16 cellular contexts compared by ENCODE assay signal in the genomic region with DNA sequence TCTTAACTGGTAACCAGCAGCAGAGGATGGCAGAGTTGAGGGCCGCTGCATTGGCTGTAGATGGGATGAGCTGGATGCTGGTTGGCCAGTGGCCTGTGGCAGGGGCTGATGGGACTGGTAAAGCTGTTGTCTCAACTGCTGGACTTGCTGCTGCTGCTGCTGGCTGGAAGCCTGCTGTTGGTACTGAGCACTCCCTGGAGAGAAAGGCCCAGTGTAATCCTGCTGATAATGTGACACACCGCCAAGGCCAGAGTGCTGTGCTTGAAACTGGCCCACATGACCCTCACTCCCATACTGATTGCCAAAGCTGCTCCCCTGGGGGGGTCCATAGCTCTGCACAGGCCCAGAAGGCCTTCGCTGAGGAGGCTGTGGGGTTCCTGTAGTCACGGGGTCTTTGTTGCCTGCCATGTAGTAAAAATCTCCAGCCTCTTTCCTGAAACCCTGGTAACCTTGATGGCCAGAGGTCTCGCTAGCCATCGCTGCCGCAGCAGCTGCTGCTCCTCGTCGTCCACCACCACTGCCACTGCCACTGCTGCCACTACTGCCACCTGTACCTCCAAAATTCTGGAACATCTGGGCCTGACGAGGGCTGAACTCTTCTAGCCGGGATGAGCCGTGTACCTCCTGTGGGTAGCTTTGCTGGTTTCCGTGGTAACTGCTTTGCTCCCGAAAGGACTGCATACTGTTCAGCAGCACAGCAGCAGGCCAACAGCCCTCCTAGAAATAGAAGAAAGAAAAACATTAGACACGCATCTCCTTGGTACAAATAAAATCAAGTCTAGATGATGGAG. TPM values are rescaled to one million over a fixed set of nuclear protein-coding genes. Genes with fewer than 3 reads are reported as not detected.
DNase-seq lines count a peak whose midpoint lies in the region; ATAC-seq and TF ChIP-seq lines count a peak whose summit lies in the region.
"Had no signal": no experiment of that assay in that cellular context is flagged by ENCODE, and none has a peak within 500 bp of the region (broad histone marks: within the 10 kb centered on the region; RNA-seq: fewer than 3 reads in every experiment).

No MANE protein-coding gene starts in this region.

- H3K36me3 Mint-ChIP-seq in activated T-helper 17 cell treated with anti-CD3 and anti-CD28 coated beads, Interleukin-2, amount 50 U/mL, for 72 hours (ENCODE audit: low read depth), result peaks cover 71% of the 10 kb centered on the region
- H3K36me3 Mint-ChIP-seq in naive thymus-derived CD4-positive, alpha-beta T cell, result peaks cover 15 to 50% (median 29%) of the 10 kb centered on the region in 5 donors

- BruUV-seq in A673 (replicated peaks; lab: Mats Ljungman, UMichigan), result no TSS peak

- intact Hi-C loops in A673 (cut with micrococcal nuclease; ENCODE audit: unreplicated experiment) (no loop called here), gastrocnemius medialis (cut with DNase I; ENCODE audit: low total_unique reads) (no loop called here)
- intact Hi-C loops in naive thymus-derived CD4-positive, alpha-beta T cell (cut with micrococcal nuclease), result no loop called here

- no peaks in the 10 kb centered on the region for H3K27me3 Mint-ChIP-seq in activated T-helper 17 cell treated with anti-CD3 and anti-CD28 coated beads, Interleukin-2, amount 50 U/mL, for 72 hours
- H3K27me3 Mint-ChIP-seq in naive thymus-derived CD4-positive, alpha-beta T cell, result no peaks in the 10 kb centered on the region

- in situ Hi-C loops in gastrocnemius medialis (cut with MboI; ENCODE audit: low sequenced_read_pairs in 4 of 4), result no loop called here

- H3K4me1 ChIP-seq in A673 (ENCODE audit: insufficient read depth, low read length, poor library complexity, severe bottlenecking), result peaks cover 10% of the 10 kb centered on the region
- peaks cover 12 to 17% of the 10 kb centered on the region in 2 donors for H3K4me1 ChIP-seq in naive thymus-derived CD4-positive, alpha-beta T cell (ENCODE audit: control insufficient read depth in 2 of 2, insufficient read depth in 2 of 2, low read length in 2 of 2)
- no peaks in the 10 kb centered on the region for H3K4me1 ChIP-seq in gastrocnemius medialis
- H3K4me1 ChIP-seq: ascending aorta, lower lobe of right lung had no signal

- H3K36me3 ChIP-seq in A673 (ENCODE audit: insufficient read depth, low read length, poor library complexity, severe bottlenecking), result peaks cover 49% of the 10 kb centered on the region
- H3K36me3 ChIP-seq in naive thymus-derived CD4-positive, alpha-beta T cell (ENCODE audit: control insufficient read depth in 2 of 3, insufficient read depth in 3 of 3, low read length in 3 of 3), result peaks cover 4 to 55% (median 11%) of the 10 kb centered on the region in 3 experiments
- peaks cover 0 to 42% of the 10 kb centered on the region in 2 donors for H3K36me3 ChIP-seq in gastrocnemius medialis

- no peak for ATAC-seq in activated T-helper 17 cell treated with anti-CD3 and anti-CD28 coated beads, Interleukin-2, amount 50 U/mL, for 72 hours (replicated peaks)
- no peak for ATAC-seq in naive thymus-derived CD4-positive, alpha-beta T cell
- ATAC-seq in gastrocnemius medialis, result no peak
- no peak for ATAC-seq in HG03520 (IDR thresholded peaks at IDR 0.05; ENCODE audit: unreplicated experiment)
- ATAC-seq: activated T-cell treated with anti-CD3 and anti-CD28 coated beads, Interleukin-2, amount 50 U/mL, for 4 hours had no signal

- H3K4me3 ChIP-seq in A673 (ENCODE audit: low read depth, low read length, poor library complexity, severe bottlenecking), result no peak overlapping the region
- no peak overlapping the region for H3K4me3 ChIP-seq in naive thymus-derived CD4-positive, alpha-beta T cell (ENCODE audit: low read length)
- no peak overlapping the region for H3K4me3 ChIP-seq in gastrocnemius medialis
- H3K4me3 ChIP-seq: ascending aorta, hepatocyte, lower lobe of right lung had no signal

- TF ChIP-seq POLR2A in gastrocnemius medialis (IDR thresholded peaks at IDR 0.05), result no peak

- H3K27me3 ChIP-seq in A673 (replicated peaks; ENCODE audit: insufficient read depth, low read depth, low read length, poor library complexity), result no peaks in the 10 kb centered on the region
- no peaks in the 10 kb centered on the region for H3K27me3 ChIP-seq in naive thymus-derived CD4-positive, alpha-beta T cell (ENCODE audit: control insufficient read depth in 2 of 2, insufficient read depth in 2 of 2, low read length in 2 of 2)
- no peaks in the 10 kb centered on the region for H3K27me3 ChIP-seq in gastrocnemius medialis
- H3K27me3 ChIP-seq: ascending aorta, hepatocyte had no signal

- H3K27ac ChIP-seq in A673 (ENCODE audit: low read depth, low read length, poor library complexity, severe bottlenecking) (no peak overlapping the region), gastrocnemius medialis (no peak overlapping the region)
- H3K27ac ChIP-seq in naive thymus-derived CD4-positive, alpha-beta T cell (ENCODE audit: low read depth, low read length), result no peak overlapping the region
- H3K27ac ChIP-seq: ascending aorta, hepatocyte, lower lobe of right lung had no signal

- H3K4me3 Mint-ChIP-seq in activated T-helper 17 cell treated with anti-CD3 and anti-CD28 coated beads, Interleukin-2, amount 50 U/mL, for 72 hours, result no peak overlapping the region
- no peak overlapping the region for H3K4me3 Mint-ChIP-seq in naive thymus-derived CD4-positive, alpha-beta T cell
- H3K4me3 Mint-ChIP-seq: activated T-cell treated with anti-CD3 and anti-CD28 coated beads, Interleukin-2, amount 50 U/mL, for 4 hours had no signal

- POLR2A ChIA-PET in A673 (lab: Charles Lee; ENCODE audit: low non-redundant PET), result interaction anchor here (0.5 kb wide), 1 partner anchor 238 kb away, joined by 3 read pairs; no protein-coding TSS in a partner anchor
- POLR2A ChIA-PET in naive thymus-derived CD4-positive, alpha-beta T cell (lab: Charles Lee), result interaction anchor here (0.7 kb wide), 1 partner anchor 41 kb away, joined by 6 read pairs; no protein-coding TSS in a partner anchor

- DNase-seq in A673 (ENCODE audit: low spot score) (peak; percentile 7), globus pallidus (ENCODE audit: low spot score) (peak; percentile 96), gastrocnemius medialis (no peak), NCI-H2196 treated with DMSO at 0.1 percent for 48 hours (lab: John Stamatoyannopoulos, UW; ENCODE audit: unreplicated experiment) (no peak)
- no peak for DNase-seq in naive thymus-derived CD4-positive, alpha-beta T cell
- DNase-seq in stimulated activated naive CD4-positive, alpha-beta T cell treated with Interleukin-2 at 50 U/mL for 16 hours (lab: John Stamatoyannopoulos, UW), result no peak
- DNase-seq: activated T-cell treated with anti-CD3 and anti-CD28 coated beads, Interleukin-2, amount 50 U/mL, for 4 hours; lower lobe of right lung; NCI-H1092 treated with DMSO at 0.1 percent for 48 hours; NCI-H510A; stimulated activated CD8-positive, alpha-beta memory T cell treated with anti-CD3 and anti-CD28 coated beads, Interleukin-4, amount 100 ng/mL, for 48 hours; SW 1271 had no signal

- peaks cover 41% of the 10 kb centered on the region for H3K4me1 Mint-ChIP-seq in activated T-helper 17 cell treated with anti-CD3 and anti-CD28 coated beads, Interleukin-2, amount 50 U/mL, for 72 hours
- H3K4me1 Mint-ChIP-seq in naive thymus-derived CD4-positive, alpha-beta T cell, result peaks cover 33 to 65% (median 51%) of the 10 kb centered on the region in 7 donors

- H3K9me3 Mint-ChIP-seq in activated T-helper 17 cell treated with anti-CD3 and anti-CD28 coated beads, Interleukin-2, amount 50 U/mL, for 72 hours, result no peaks in the 10 kb centered on the region
- H3K9me3 Mint-ChIP-seq in naive thymus-derived CD4-positive, alpha-beta T cell, result no peaks in the 10 kb centered on the region
- H3K9me3 Mint-ChIP-seq: activated T-cell treated with anti-CD3 and anti-CD28 coated beads, Interleukin-2, amount 50 U/mL, for 4 hours had no signal

- TF ChIP-seq CTCF in A673 (conservative IDR thresholded peaks at IDR 0.05; ENCODE audit: low read depth, low read length) (no peak), gastrocnemius medialis (IDR thresholded peaks at IDR 0.05 in 4 of 5, conservative IDR thresholded peaks at IDR 0.05 in 1 of 5) (no peak)

- peak overlapping the region; percentile 29 for H3K27ac Mint-ChIP-seq in activated T-helper 17 cell treated with anti-CD3 and anti-CD28 coated beads, Interleukin-2, amount 50 U/mL, for 72 hours
- peak overlapping the region in 5 of 9 donors; percentile 25 to 63 (median 51) for H3K27ac Mint-ChIP-seq in naive thymus-derived CD4-positive, alpha-beta T cell

- CTCF ChIA-PET in A673 (lab: Charles Lee), result no interaction called here
- CTCF ChIA-PET in naive thymus-derived CD4-positive, alpha-beta T cell (lab: Charles Lee), result no interaction called here

- no peaks in the 10 kb centered on the region for H3K9me3 ChIP-seq in A673 (ENCODE audit: low read depth, low read length, poor library complexity, severe bottlenecking)
- no peaks in the 10 kb centered on the region for H3K9me3 ChIP-seq in naive thymus-derived CD4-positive, alpha-beta T cell (ENCODE audit: control insufficient read depth in 2 of 3, low read length in 3 of 3)
- H3K9me3 ChIP-seq in gastrocnemius medialis, result no peaks in the 10 kb centered on the region
- H3K9me3 ChIP-seq: ascending aorta, lower lobe of right lung had no signal

RNA-seq across cellular contexts. Expression of gene TCF20, which starts 55.6 kb away (rescaled TPM):
- total RNA-seq in A673 (2021), result 69.3 and 77.8 TPM in 2 replicates
- total RNA-seq in activated T-helper 17 cell treated with anti-CD3 and anti-CD28 coated beads, Interleukin-2, amount 50 U/mL, for 72 hours, result 10 to 100 TPM; 61.2 to 72.5 TPM
- 10 to 100 TPM; 63.6 to 97.2 (median 78.1) TPM for total RNA-seq in naive thymus-derived CD4-positive, alpha-beta T cell
- 1 to 10 TPM; 3.3 to 3.8 TPM for polyA plus RNA-seq in naive thymus-derived CD4-positive, alpha-beta T cell
- 10 to 100 TPM in 3 of 4 donors, 1 to 10 TPM in 1; 9.9 to 14.4 (median 12.4) TPM for total RNA-seq in gastrocnemius medialis

Comparison
In these comparisons a context has a peak if more than half of its experiments do, and no peak if none do; other contexts are left out.
1. DNase-seq: peak in A673 (single experiment) and globus pallidus (single experiment); none in naive thymus-derived CD4-positive, alpha-beta T cell (0 of 9), gastrocnemius medialis (0 of 2), NCI-H2196 treated with DMSO at 0.1 percent for 48 hours (single experiment) and stimulated activated naive CD4-positive, alpha-beta T cell treated with Interleukin-2 at 50 U/mL for 16 hours (single experiment).